ENCODE assay signal across 8 cellular contexts in the genomic region with DNA sequence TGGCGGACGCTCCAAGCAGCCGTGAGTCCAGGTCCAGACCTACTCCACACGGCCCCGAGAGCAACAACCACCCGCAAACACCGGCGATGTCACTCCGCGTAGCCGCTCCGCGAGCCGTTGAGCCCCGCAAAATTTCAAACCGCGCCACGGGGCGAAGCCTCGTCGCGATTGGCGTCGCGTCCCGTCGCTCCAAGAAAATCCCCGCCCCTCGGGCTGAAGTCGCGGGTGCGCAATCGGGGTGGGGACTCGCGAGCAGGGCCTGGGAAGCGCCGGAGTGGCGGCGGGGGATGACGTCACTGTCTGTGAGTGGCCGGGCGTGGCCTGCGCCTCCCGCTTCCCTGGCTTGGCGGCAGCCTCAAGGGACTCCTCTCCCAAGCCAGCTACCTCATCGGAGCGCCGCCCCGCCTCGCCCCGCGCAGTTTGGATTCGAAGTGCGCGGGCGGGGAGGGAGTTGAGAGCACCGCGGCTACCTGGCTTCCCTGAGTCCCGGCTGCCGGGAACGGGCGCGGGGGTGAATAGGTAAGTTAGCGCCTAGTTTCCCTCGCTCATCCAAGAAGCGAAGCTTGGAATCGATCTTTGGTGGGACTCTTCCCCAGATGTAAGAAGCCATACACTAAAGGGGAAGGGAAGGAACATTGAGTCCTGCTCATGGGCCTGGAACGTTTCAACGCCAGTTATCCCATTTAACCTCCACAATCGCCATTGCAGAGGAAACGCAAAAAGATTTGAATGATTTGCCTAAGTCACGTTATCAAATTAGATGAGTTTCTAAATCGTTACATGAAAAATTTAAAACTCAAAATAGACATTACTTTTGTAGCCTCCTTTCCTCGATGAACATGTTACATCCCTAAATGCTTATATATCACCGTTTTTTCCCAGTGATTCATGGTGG. TPM values are rescaled to one million over a fixed set of nuclear protein-coding genes. Genes with fewer than 3 reads are reported as not detected.
A peak's percentile ranks its signal among the peaks of the same experiment; 100 is the strongest.
DNase-seq lines count a peak whose midpoint lies in the region; ATAC-seq and TF ChIP-seq lines count a peak whose summit lies in the region.

PRC1 (minus strand) TSS at position 119 of the 895 bp plus-strand sequence; CDS start at position 1, 118 bp downstream.

- peak within 1 kb of the TSS; percentile 65 for H3K4me2 ChIP-seq in KMS-11

- H3K9ac ChIP-seq in KMS-11 = peak within 1 kb of the TSS; percentile 97

- H3K27me3 ChIP-seq in KMS-11 (ENCODE audit: insufficient read depth, low read depth) (no peaks in the 10 kb centered on the region), Peyer's patch (no peaks in the 10 kb centered on the region), muscle layer of duodenum (ENCODE audit: low read depth, low read length) (no peaks in the 10 kb centered on the region)

- peak; percentile 56 to 70 for TF ChIP-seq POLR2A in Peyer's patch (IDR thresholded peaks at IDR 0.05)

- peak; percentile 96 for ATAC-seq in GM21737 (IDR thresholded peaks at IDR 0.05; ENCODE audit: unreplicated experiment)
- peak; percentile 99 for ATAC-seq in esophagus mucosa

- DNase-seq in DMS53 treated with DMSO at 0.1 percent for 48 hours (lab: John Stamatoyannopoulos, UW; ENCODE audit: unreplicated experiment) (peak; percentile 86), Peyer's patch (peak; percentile 96 to 99 (median 99))
- peak; percentile 97 to 99 for DNase-seq in activated T-cell treated with anti-CD3 and anti-CD28 coated beads, Interleukin-2, amount 50 U/mL, for 48 hours
- peak; percentile 92 to 96 for DNase-seq in stimulated activated CD8-positive, alpha-beta memory T cell treated with anti-CD3 and anti-CD28 coated beads, Interleukin-7, amount 100 ng/mL, for 4 hours (ENCODE audit: low read depth in 2 of 2)

- H2AFZ ChIP-seq in KMS-11 (ENCODE audit: low read depth) = peak within 1 kb of the TSS; percentile 88

- H3K27ac ChIP-seq in KMS-11 (peak within 1 kb of the TSS; percentile 85), Peyer's patch (peak within 1 kb of the TSS; percentile 80 to 87 (median 84)), muscle layer of duodenum (ENCODE audit: low read length) (peak within 1 kb of the TSS; percentile 85)

- no peaks in the 10 kb centered on the region for H3K36me3 ChIP-seq in KMS-11 (ENCODE audit: insufficient read depth)
- peaks cover 0 to 13% (median 0%) of the 10 kb centered on the region in 3 donors for H3K36me3 ChIP-seq in Peyer's patch
- H3K36me3 ChIP-seq in muscle layer of duodenum (ENCODE audit: control insufficient read depth in 1 of 2, insufficient read depth in 2 of 2, low read length in 2 of 2) = peaks cover 11 to 19% of the 10 kb centered on the region in 2 donors

- TF ChIP-seq CTCF in KMS-11 (conservative IDR thresholded peaks at IDR 0.05; ENCODE audit: low read depth, low read length) (no peak), Peyer's patch (IDR thresholded peaks at IDR 0.05) (no peak)

- H4K20me1 ChIP-seq in KMS-11 (ENCODE audit: insufficient read depth) = no peaks in the 10 kb centered on the region

- H3K4me1 ChIP-seq in KMS-11 (ENCODE audit: low read depth, poor library complexity, severe bottlenecking) (peaks cover 24% of the 10 kb centered on the region), Peyer's patch (peaks cover 0 to 8% (median 0%) of the 10 kb centered on the region in 4 donors), muscle layer of duodenum (ENCODE audit: control insufficient read depth in 1 of 2, insufficient read depth in 2 of 2, low read length in 2 of 2) (peaks cover 0 to 3% of the 10 kb centered on the region in 2 donors)

- H3K4me3 ChIP-seq in KMS-11 (IDR thresholded peaks at IDR 0.05; ENCODE audit: insufficient read depth, low read depth, low read length) (peak within 1 kb of the TSS; percentile 68), Peyer's patch (peak within 1 kb of the TSS; percentile 87 to 97 (median 88)), muscle layer of duodenum (ENCODE audit: low read depth in 1 of 2, low read length in 2 of 2) (peak within 1 kb of the TSS; percentile 88 to 92)

- H3K79me2 ChIP-seq in KMS-11 (ENCODE audit: insufficient read depth, low read depth) = peaks cover 46% of the 10 kb centered on the region

- H3K9me3 ChIP-seq in Peyer's patch (no peaks in the 10 kb centered on the region), muscle layer of duodenum (ENCODE audit: control insufficient read depth in 1 of 2, low read length in 2 of 2) (no peaks in the 10 kb centered on the region)

RNA-seq across cellular contexts. Expression of gene PRC1, which starts in this region (rescaled TPM):
- total RNA-seq in Peyer's patch (10 to 100 TPM; 11.9 to 86.6 (median 22.8) TPM), esophagus mucosa (49.4 TPM)

Comparison
In these comparisons a context has a peak if more than half of its experiments do, and no peak if none do; other contexts are left out.
1. Peak in every context shown above with its lines: DNase-seq, ATAC-seq, H3K4me3 ChIP-seq and H3K27ac ChIP-seq.